9 cellular contexts compared by ENCODE assay signal in genomic region chr10:74871595-74872382, GRCh38. TPM values are rescaled to one million over a fixed set of nuclear protein-coding genes. Genes with fewer than 3 reads are reported as not detected.
DNase-seq lines count a peak whose midpoint lies in the region; ATAC-seq and TF ChIP-seq lines count a peak whose summit lies in the region.
"Had no signal": no experiment of that assay in that cellular context is flagged by ENCODE, and none has a peak within 500 bp of the region (broad histone marks: within the 10 kb centered on the region; RNA-seq: fewer than 3 reads in every experiment).

No MANE protein-coding gene starts in this region.

- peak overlapping the region; percentile 63 to 87 for H3K27ac Mint-ChIP-seq in activated naive CD4-positive, alpha-beta T cell treated with anti-CD3 and anti-CD28 coated beads, Interleukin-2, amount 50 U/mL, for 72 hours

- ATAC-seq in GM19035 (IDR thresholded peaks at IDR 0.05; ENCODE audit: unreplicated experiment) (peak; percentile 82), HG03060 (IDR thresholded peaks at IDR 0.05; ENCODE audit: low read depth, unreplicated experiment) (peak; percentile 85)
- peak; percentile 93 to 95 for ATAC-seq in activated naive CD4-positive, alpha-beta T cell treated with anti-CD3 and anti-CD28 coated beads, Interleukin-2, amount 50 U/mL, for 72 hours

- peak in 1 of 2 donors; percentile 22 for DNase-seq in activated naive CD4-positive, alpha-beta T cell treated with anti-CD3 and anti-CD28 coated beads, Interleukin-2, amount 50 U/mL, for 72 hours (ENCODE audit: low spot score in 2 of 2)
- no peak for DNase-seq in stimulated activated naive CD4-positive, alpha-beta T cell treated with Interleukin-2 at 50 U/mL for 16 hours (lab: John Stamatoyannopoulos, UW)
- no peak for DNase-seq in occipital lobe (lab: John Stamatoyannopoulos, UW)
- no peak for DNase-seq in NCI-H510A (lab: John Stamatoyannopoulos, UW)
- no peak for DNase-seq in ureter (ENCODE audit: low spot score)

- no peaks in the 10 kb centered on the region for H3K9me3 Mint-ChIP-seq in activated naive CD4-positive, alpha-beta T cell treated with anti-CD3 and anti-CD28 coated beads, Interleukin-2, amount 50 U/mL, for 72 hours

- no peak for TF ChIP-seq CTCF in C4-2B (conservative IDR thresholded peaks at IDR 0.05)

- H3K27ac ChIP-seq in C4-2B, result peak overlapping the region; percentile 22; the same call in 1 of the 2 replicates
- H3K27ac ChIP-seq: KMS-11 had no signal

- H3K36me3 Mint-ChIP-seq in activated naive CD4-positive, alpha-beta T cell treated with anti-CD3 and anti-CD28 coated beads, Interleukin-2, amount 50 U/mL, for 72 hours, result no peaks in the 10 kb centered on the region

RNA-seq across cellular contexts. Expression of gene KAT6B, which starts 45.4 kb away (rescaled TPM):
- 10 to 100 TPM; 19.4 to 27.1 TPM for total RNA-seq in activated naive CD4-positive, alpha-beta T cell treated with anti-CD3 and anti-CD28 coated beads, Interleukin-2, amount 50 U/mL, for 72 hours
- 304 TPM for total RNA-seq in occipital lobe
- total RNA-seq in ureter, result 56.2 TPM
